Comparison of ENCODE assay signal across 8 cellular contexts in the genomic region with DNA sequence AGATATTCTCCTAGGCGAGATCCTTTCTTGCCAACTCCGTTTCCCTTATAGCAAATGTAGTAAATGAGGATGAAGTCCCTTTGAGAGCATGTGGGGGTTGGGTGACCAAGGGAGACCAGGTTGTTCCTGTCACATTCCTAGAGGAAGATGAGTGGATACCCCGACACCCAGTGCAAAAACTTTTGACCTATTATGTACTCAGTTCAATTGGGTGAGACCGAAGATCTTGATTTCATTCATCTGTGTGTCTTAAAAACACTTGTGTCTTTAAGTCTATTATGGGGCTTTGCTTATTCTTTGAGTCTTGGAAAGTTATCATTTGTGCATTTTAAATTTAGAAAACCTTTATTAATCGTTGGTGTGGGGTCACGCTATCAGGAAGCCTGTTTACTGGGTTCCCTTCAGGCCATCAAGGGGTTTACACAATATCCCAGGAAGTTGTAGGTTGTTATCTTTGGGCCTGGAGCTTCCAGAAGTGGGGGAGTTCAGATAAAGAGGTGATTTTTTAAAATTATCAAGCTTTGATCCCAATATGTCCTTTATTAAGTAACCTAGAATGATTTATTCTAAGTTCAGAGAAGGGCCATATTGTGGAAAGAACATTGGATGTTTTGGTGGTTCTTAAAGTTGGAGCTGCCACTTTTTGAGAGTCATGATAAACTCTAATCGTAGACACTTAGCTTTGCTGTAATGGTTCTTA. TPM values are rescaled to one million over a fixed set of nuclear protein-coding genes. Genes with fewer than 3 reads are reported as not detected.
DNase-seq lines count a peak whose midpoint lies in the region; ATAC-seq and TF ChIP-seq lines count a peak whose summit lies in the region.

No MANE protein-coding gene starts in this region.

- CTCF ChIA-PET in activated CD8-positive, alpha-beta memory T cell treated with anti-CD3 and anti-CD28 coated beads, Interleukin-2, amount 10 ng/mL, durations not matched to agents 7 days and 5 days (lab: Charles Lee) = interaction anchor here (0.7 to 4.5 kb wide), 4 partner anchors 10 to 201 kb away, joined by 3 to 28 read pairs (median 6); a partner anchor contains a TSS

- H3K27me3 ChIP-seq in tibial artery (peaks cover 0 to 3% of the 10 kb centered on the region in 2 donors), MM.1S (replicated peaks; ENCODE audit: insufficient read depth, low read length) (no peaks in the 10 kb centered on the region)

- H3K36me3 Mint-ChIP-seq in activated CD8-positive, alpha-beta memory T cell treated with anti-CD3 and anti-CD28 coated beads, Interleukin-2, amount 10 ng/mL, durations not matched to agents 7 days and 5 days = peaks cover 1% of the 10 kb centered on the region

- H3K4me3 ChIP-seq in cardiac fibroblast (replicated peaks in 1 of 2; ENCODE audit: low read depth in 2 of 2, low read length in 2 of 2) (peak overlapping the region; percentile 88 to 98), tibial artery (peak overlapping the region; percentile 93 to 95), MM.1S (ENCODE audit: low read length) (no peak overlapping the region)

- H3K27ac ChIP-seq in tibial artery (peak overlapping the region; percentile 96 to 98), MM.1S (ENCODE audit: low read length) (no peak overlapping the region)

- H3K4me1 Mint-ChIP-seq in activated CD8-positive, alpha-beta memory T cell treated with anti-CD3 and anti-CD28 coated beads, Interleukin-2, amount 10 ng/mL, durations not matched to agents 7 days and 5 days = peaks cover 6% of the 10 kb centered on the region

- no peak overlapping the region for H3K9ac ChIP-seq in MM.1S (ENCODE audit: low read length)

- H3F3A ChIP-seq in MM.1S (ENCODE audit: insufficient read depth, low read length) = peaks cover 21% of the 10 kb centered on the region; the same call in 1 of the 2 replicates

- H2AFZ ChIP-seq in MM.1S (ENCODE audit: low read length) = no peak overlapping the region

- H3K9me3 ChIP-seq in tibial artery (no peaks in the 10 kb centered on the region), MM.1S (replicated peaks; ENCODE audit: insufficient read depth, low read length) (no peaks in the 10 kb centered on the region)

- H3K36me3 ChIP-seq in tibial artery = peaks cover 21 to 28% (median 25%) of the 10 kb centered on the region in 3 donors
- no peaks in the 10 kb centered on the region for H3K36me3 ChIP-seq in MM.1S (replicated peaks; ENCODE audit: insufficient read depth, low read length)

- TF ChIP-seq CTCF in cardiac fibroblast (IDR thresholded peaks at IDR 0.05; ENCODE audit: low read depth, low read length) (no peak), tibial artery (IDR thresholded peaks at IDR 0.05) (peak in 1 of 2 experiments; percentile 32), MM.1S (IDR thresholded peaks at IDR 0.05; ENCODE audit: low read length) (no peak)

- H3K9me2 ChIP-seq in MM.1S (replicated peaks; ENCODE audit: insufficient read depth, low read length) = no peaks in the 10 kb centered on the region

- no peak overlapping the region for H3K4me3 Mint-ChIP-seq in activated CD8-positive, alpha-beta memory T cell treated with anti-CD3 and anti-CD28 coated beads, Interleukin-2, amount 10 ng/mL, durations not matched to agents 7 days and 5 days

- H3K9me3 Mint-ChIP-seq in activated CD8-positive, alpha-beta memory T cell treated with anti-CD3 and anti-CD28 coated beads, Interleukin-2, amount 10 ng/mL, durations not matched to agents 7 days and 5 days (ENCODE audit: low read depth) = no peaks in the 10 kb centered on the region

- peaks cover 44% of the 10 kb centered on the region for H3K27me3 Mint-ChIP-seq in activated CD8-positive, alpha-beta memory T cell treated with anti-CD3 and anti-CD28 coated beads, Interleukin-2, amount 10 ng/mL, durations not matched to agents 7 days and 5 days

- H3K4me2 ChIP-seq in MM.1S (ENCODE audit: low read depth, low read length) = no peak overlapping the region

- intact Hi-C loops in tibial artery (cut with DNase I; ENCODE audit: low total_unique reads) = loop anchor here (5.0 kb wide), 1 partner anchor 168 kb away; no protein-coding TSS in a partner anchor

- H4K20me1 ChIP-seq in MM.1S (ENCODE audit: insufficient read depth, low read length) = no peaks in the 10 kb centered on the region

- DNase-seq in activated CD8-positive, alpha-beta memory T cell treated with anti-CD3 and anti-CD28 coated beads, Interleukin-2, amount 50 U/mL, for 48 hours = peak; percentile 25
- no peak for DNase-seq in activated CD8-positive, alpha-beta memory T cell treated with anti-CD3 and anti-CD28 coated beads, Interleukin-2, amount 10 ng/mL, durations not matched to agents 7 days and 5 days
- DNase-seq in cardiac fibroblast (ENCODE audit: low read depth in 2 of 2) (peak; percentile 64 to 74), lung microvascular endothelial cell (ENCODE audit: low read depth in 2 of 2) (peak; percentile 51 to 60), tibial artery (peak; percentile 22 to 48), MM.1S (no peak), HCEC 1CT (no peak), T-helper 1 cell (no peak)

- peaks cover 19% of the 10 kb centered on the region for H3K79me2 ChIP-seq in MM.1S (ENCODE audit: low read length)

- ATAC-seq in activated CD8-positive, alpha-beta memory T cell treated with anti-CD3 and anti-CD28 coated beads, Interleukin-2, amount 10 ng/mL, durations not matched to agents 7 days and 5 days = no peak

- H3K4me1 ChIP-seq in tibial artery (peaks cover 0 to 39% (median 31%) of the 10 kb centered on the region in 4 donors), MM.1S (ENCODE audit: low read length) (peaks cover 25% of the 10 kb centered on the region)

- no peak overlapping the region for H3K27ac Mint-ChIP-seq in activated CD8-positive, alpha-beta memory T cell treated with anti-CD3 and anti-CD28 coated beads, Interleukin-2, amount 10 ng/mL, durations not matched to agents 7 days and 5 days

RNA-seq across cellular contexts. Expression of a gene that starts 2.8 kb away (rescaled TPM):
- total RNA-seq in activated CD8-positive, alpha-beta memory T cell treated with anti-CD3 and anti-CD28 coated beads, Interleukin-2, amount 10 ng/mL, durations not matched to agents 7 days and 5 days = 10 to 100 TPM in 1 of 2 experiments, 1 to 10 TPM in 1; 9.1 to 36.4 TPM
- total RNA-seq in lung microvascular endothelial cell = 293 and 1,023 TPM in 2 replicates

Comparison
In these comparisons a context has a peak if more than half of its experiments do, and no peak if none do; other contexts are left out.
1. DNase-seq: peak in activated CD8-positive, alpha-beta memory T cell treated with anti-CD3 and anti-CD28 coated beads, Interleukin-2, amount 50 U/mL, for 48 hours (single experiment), cardiac fibroblast (2 of 2), lung microvascular endothelial cell (2 of 2) and tibial artery (2 of 2); none in activated CD8-positive, alpha-beta memory T cell treated with anti-CD3 and anti-CD28 coated beads, Interleukin-2, amount 10 ng/mL, durations not matched to agents 7 days and 5 days (single experiment), MM.1S (single experiment), HCEC 1CT (single experiment) and T-helper 1 cell (0 of 5).